1 cellular context compared by ENCODE assay signal in genomic region chr10:46525824-46526681, GRCh38.
TF ChIP-seq lines count a peak whose summit lies in the region.

No MANE protein-coding gene starts in this region.

TF ChIP-seq in HEK293, 187 proteins besides CTCF, POLR2A, EP300 and RAD21 (continued from another document and continues in another):
- no peak for TF ChIP-seq PRDM4 (tag by site-specific recombination; IDR thresholded peaks at IDR 0.05)
- peak; percentile 60; the same call in 1 of the 2 replicates for TF ChIP-seq SCRT1 (tag by site-specific recombination; IDR thresholded peaks at IDR 0.05; ENCODE audit: borderline replicate concordance)
- peak; percentile 83 for TF ChIP-seq ZNF701 (tag by site-specific recombination; IDR thresholded peaks at IDR 0.05)
- TF ChIP-seq ZNF140 (tag by site-specific recombination; IDR thresholded peaks at IDR 0.05) = peak; percentile 49; the same call in 1 of the 2 replicates
- TF ChIP-seq ZNF157 (tag by site-specific recombination; IDR thresholded peaks at IDR 0.05) = peak; percentile 61
- TF ChIP-seq HIC1 (tag by site-specific recombination; IDR thresholded peaks at IDR 0.05) = no peak
- TF ChIP-seq ZBTB48 (tag by site-specific recombination; IDR thresholded peaks at IDR 0.05) = no peak; the same call in 1 of the 2 replicates
- no peak for TF ChIP-seq ZNF513 (tag by site-specific recombination; IDR thresholded peaks at IDR 0.05)
- TF ChIP-seq ZFP69B (tag by site-specific recombination; IDR thresholded peaks at IDR 0.05) = no peak; the same call in 1 of the 2 replicates
- TF ChIP-seq ZNF600 (tag by site-specific recombination; IDR thresholded peaks at IDR 0.05) = no peak
- no peak for TF ChIP-seq PRDM6 (tag by site-specific recombination; IDR thresholded peaks at IDR 0.05)
- no peak for TF ChIP-seq ZNF169 (tag by site-specific recombination; IDR thresholded peaks at IDR 0.05)
- peak; percentile 84; the same call in 1 of the 2 replicates for TF ChIP-seq ZNF155 (tag by site-specific recombination; IDR thresholded peaks at IDR 0.05)
- TF ChIP-seq PRDM2 (tag by site-specific recombination; IDR thresholded peaks at IDR 0.05; ENCODE audit: borderline replicate concordance) = no peak
- no peak; the same call in 1 of the 2 replicates for TF ChIP-seq ZNF148 (tag by site-specific recombination; IDR thresholded peaks at IDR 0.05; ENCODE audit: borderline replicate concordance)
- TF ChIP-seq HOXA7 (CRISPR knock-in tag; IDR thresholded peaks at IDR 0.05; ENCODE audit: borderline replicate concordance) = no peak
- no peak for TF ChIP-seq ZNF274 (IDR thresholded peaks at IDR 0.05; ENCODE audit: low read length)
- TF ChIP-seq ZNF274 (tag by site-specific recombination; IDR thresholded peaks at IDR 0.05; ENCODE audit: borderline replicate concordance) = peak; percentile 85
- no peak for TF ChIP-seq ZNF214 (tag by site-specific recombination; IDR thresholded peaks at IDR 0.05; ENCODE audit: borderline replicate concordance)
- peak; percentile 95 for TF ChIP-seq ZNF670 (tag by site-specific recombination; IDR thresholded peaks at IDR 0.05; ENCODE audit: low read depth)
- no peak for TF ChIP-seq ZNF624 (tag by site-specific recombination; IDR thresholded peaks at IDR 0.05)
- TF ChIP-seq ZNF514 (tag by site-specific recombination; IDR thresholded peaks at IDR 0.05) = peak; percentile 29; the same call in 1 of the 2 replicates
- peak; percentile 67; the same call in 1 of the 2 replicates for TF ChIP-seq ZNF571 (tag by site-specific recombination; IDR thresholded peaks at IDR 0.05)
- TF ChIP-seq ZEB2 (tag by site-specific recombination; IDR thresholded peaks at IDR 0.05) = no peak
- TF ChIP-seq ZNF280C (tag by site-specific recombination; IDR thresholded peaks at IDR 0.05) = peak; percentile 67; the same call in 1 of the 2 replicates
- peak; percentile 68; the same call in 1 of the 2 replicates for TF ChIP-seq ZNF114 (tag by site-specific recombination; IDR thresholded peaks at IDR 0.05)
- peak; percentile 21 for TF ChIP-seq ZSCAN5A (tag by site-specific recombination; IDR thresholded peaks at IDR 0.05)
- TF ChIP-seq ZFP37 (tag by site-specific recombination; IDR thresholded peaks at IDR 0.05) = no peak
- no peak for TF ChIP-seq ZNF404 (tag by site-specific recombination; IDR thresholded peaks at IDR 0.05)
- no peak; the same call in 1 of the 2 replicates for TF ChIP-seq ZNF768 (tag by site-specific recombination; IDR thresholded peaks at IDR 0.05)
- no peak for TF ChIP-seq ZNF549 (tag by site-specific recombination; IDR thresholded peaks at IDR 0.05)
- 0 out of 2 replicates have a peak, but pooled peaks have one; percentile 2 for TF ChIP-seq GLI4 (tag by site-specific recombination; IDR thresholded peaks at IDR 0.05)
- TF ChIP-seq BCL6B (tag by site-specific recombination; IDR thresholded peaks at IDR 0.05) = no peak
- TF ChIP-seq ZBTB17 (tag by site-specific recombination; IDR thresholded peaks at IDR 0.05) = no peak
- 0 out of 2 replicates have a peak, but pooled peaks have one; percentile 10 for TF ChIP-seq KLF8 (tag by site-specific recombination; IDR thresholded peaks at IDR 0.05)
- TF ChIP-seq ZNF621 (tag by site-specific recombination; IDR thresholded peaks at IDR 0.05) = no peak
- TF ChIP-seq ZNF211 (tag by site-specific recombination; IDR thresholded peaks at IDR 0.05; ENCODE audit: low read depth) = no peak; the same call in 1 of the 2 replicates
